ENCODE assay signal across 21 cellular contexts in genomic region chr14:105866841-105867321, GRCh38.
A peak's percentile ranks its signal among the peaks of the same experiment; 100 is the strongest.
DNase-seq lines count a peak whose midpoint lies in the region; ATAC-seq and TF ChIP-seq lines count a peak whose summit lies in the region.
"Had no signal": no experiment of that assay in that cellular context is flagged by ENCODE, and none has a peak within 500 bp of the region (broad histone marks: within the 10 kb centered on the region; RNA-seq: fewer than 3 reads in every experiment).

No MANE protein-coding gene starts in this region.

- H3K9me3 ChIP-seq in BE2C: no peaks in the 10 kb centered on the region
- H3K9me3 ChIP-seq: esophagus muscularis mucosa, gastroesophageal sphincter, vagina had no signal

- H3K4me3 ChIP-seq in BE2C (ENCODE audit: low read depth, low read length): no peak overlapping the region
- H3K4me3 ChIP-seq: esophagus muscularis mucosa, gastroesophageal sphincter, SJSA1, vagina had no signal

- H3K27ac Mint-ChIP-seq in memory B cell: no peak overlapping the region
- H3K27ac Mint-ChIP-seq: activated B cell treated with CpG ODN at 0.5 μM for 24 hours, nephron progenitor cell had no signal

- H3K36me3 Mint-ChIP-seq in activated T-cell treated with anti-CD3 and anti-CD28 coated beads, Interleukin-2, amount 50 U/mL, for 4 hours (ENCODE audit: insufficient read depth): no peaks in the 10 kb centered on the region
- H3K36me3 Mint-ChIP-seq in memory B cell: peaks cover 17% of the 10 kb centered on the region

- no peaks in the 10 kb centered on the region for H3K27me3 ChIP-seq in BE2C
- H3K27me3 ChIP-seq: SJSA1, vagina had no signal

- no peak overlapping the region for H3K4me3 Mint-ChIP-seq in activated T-cell treated with anti-CD3 and anti-CD28 coated beads, Interleukin-2, amount 50 U/mL, for 4 hours
- H3K4me3 Mint-ChIP-seq in memory B cell: peak overlapping the region; percentile 64
- H3K4me3 Mint-ChIP-seq: activated B cell treated with CpG ODN at 0.5 μM for 24 hours, nephron progenitor cell had no signal

- TF ChIP-seq CTCF in BE2C (IDR thresholded peaks at IDR 0.05; ENCODE audit: low read depth, low read length): no peak

- H3K4me1 ChIP-seq in BE2C: peaks cover 15% of the 10 kb centered on the region
- H3K4me1 ChIP-seq: esophagus muscularis mucosa, gastroesophageal sphincter, SJSA1, vagina had no signal

- no peaks in the 10 kb centered on the region for H3K36me3 ChIP-seq in BE2C
- H3K36me3 ChIP-seq: esophagus muscularis mucosa, gastroesophageal sphincter, SJSA1, vagina had no signal

- ATAC-seq in activated T-cell treated with anti-CD3 and anti-CD28 coated beads, Interleukin-2, amount 50 U/mL, for 4 hours: no peak
- no peak for ATAC-seq in memory B cell (ENCODE audit: low read depth)
- ATAC-seq: gastroesophageal sphincter had no signal

- peak; percentile 11 for DNase-seq in activated T-cell treated with anti-CD3 and anti-CD28 coated beads, Interleukin-2, amount 50 U/mL, for 48 hours
- DNase-seq in activated T-cell treated with anti-CD3 and anti-CD28 coated beads, Interleukin-2, amount 50 U/mL, for 4 hours: no peak
- peak; percentile 9 for DNase-seq in activated CD8-positive, alpha-beta memory T cell treated with anti-CD3 and anti-CD28 coated beads, Interleukin-2, amount 50 U/mL, for 4 hours
- DNase-seq in memory B cell (ENCODE audit: low spot score in 2 of 2): no peak
- DNase-seq in stimulated activated CD8-positive, alpha-beta memory T cell treated with anti-CD3 and anti-CD28 coated beads, Interleukin-4, amount 100 ng/mL, for 48 hours: peak; percentile 10
- no peak for DNase-seq in amygdala (lab: John Stamatoyannopoulos, UW)
- DNase-seq in GM19240 (ENCODE audit: insufficient read length, low spot score): no peak
- DNase-seq in BE2C: no peak
- DNase-seq: activated B cell treated with CpG ODN at 0.5 μM for 24 hours; C1 segment of cervical spinal cord; cerebellar nuclear complex; effector CD8-positive, alpha-beta T cell; Karpas-422; kidney glomerular epithelial cell; NCI-H187; NCI-H226; nephron progenitor cell had no signal

- H3K9me3 Mint-ChIP-seq in activated T-cell treated with anti-CD3 and anti-CD28 coated beads, Interleukin-2, amount 50 U/mL, for 4 hours: no peaks in the 10 kb centered on the region
- no peaks in the 10 kb centered on the region for H3K9me3 Mint-ChIP-seq in memory B cell
- H3K9me3 Mint-ChIP-seq: activated B cell treated with CpG ODN at 0.5 μM for 24 hours had no signal

- H3K27me3 Mint-ChIP-seq in activated T-cell treated with anti-CD3 and anti-CD28 coated beads, Interleukin-2, amount 50 U/mL, for 4 hours (ENCODE audit: low read depth): peaks cover 22% of the 10 kb centered on the region
- H3K27me3 Mint-ChIP-seq in memory B cell: no peaks in the 10 kb centered on the region
- H3K27me3 Mint-ChIP-seq: activated B cell treated with CpG ODN at 0.5 μM for 24 hours had no signal

- peaks cover 11% of the 10 kb centered on the region for H3K4me1 Mint-ChIP-seq in activated T-cell treated with anti-CD3 and anti-CD28 coated beads, Interleukin-2, amount 50 U/mL, for 4 hours (ENCODE audit: low read depth)
- H3K4me1 Mint-ChIP-seq in memory B cell: no peaks in the 10 kb centered on the region
- H3K4me1 Mint-ChIP-seq: nephron progenitor cell had no signal

Comparison
In these comparisons a context has a peak if more than half of its experiments do, and no peak if none do; other contexts are left out.
1. DNase-seq: peak in activated T-cell treated with anti-CD3 and anti-CD28 coated beads, Interleukin-2, amount 50 U/mL, for 48 hours (2 of 2), activated CD8-positive, alpha-beta memory T cell treated with anti-CD3 and anti-CD28 coated beads, Interleukin-2, amount 50 U/mL, for 4 hours (single experiment) and stimulated activated CD8-positive, alpha-beta memory T cell treated with anti-CD3 and anti-CD28 coated beads, Interleukin-4, amount 100 ng/mL, for 48 hours (single experiment); none in activated T-cell treated with anti-CD3 and anti-CD28 coated beads, Interleukin-2, amount 50 U/mL, for 4 hours (single experiment), memory B cell (0 of 2), amygdala (0 of 56), GM19240 (single experiment) and BE2C (single experiment).